Comparison of ENCODE assay signal across 8 cellular contexts in the genomic region with DNA sequence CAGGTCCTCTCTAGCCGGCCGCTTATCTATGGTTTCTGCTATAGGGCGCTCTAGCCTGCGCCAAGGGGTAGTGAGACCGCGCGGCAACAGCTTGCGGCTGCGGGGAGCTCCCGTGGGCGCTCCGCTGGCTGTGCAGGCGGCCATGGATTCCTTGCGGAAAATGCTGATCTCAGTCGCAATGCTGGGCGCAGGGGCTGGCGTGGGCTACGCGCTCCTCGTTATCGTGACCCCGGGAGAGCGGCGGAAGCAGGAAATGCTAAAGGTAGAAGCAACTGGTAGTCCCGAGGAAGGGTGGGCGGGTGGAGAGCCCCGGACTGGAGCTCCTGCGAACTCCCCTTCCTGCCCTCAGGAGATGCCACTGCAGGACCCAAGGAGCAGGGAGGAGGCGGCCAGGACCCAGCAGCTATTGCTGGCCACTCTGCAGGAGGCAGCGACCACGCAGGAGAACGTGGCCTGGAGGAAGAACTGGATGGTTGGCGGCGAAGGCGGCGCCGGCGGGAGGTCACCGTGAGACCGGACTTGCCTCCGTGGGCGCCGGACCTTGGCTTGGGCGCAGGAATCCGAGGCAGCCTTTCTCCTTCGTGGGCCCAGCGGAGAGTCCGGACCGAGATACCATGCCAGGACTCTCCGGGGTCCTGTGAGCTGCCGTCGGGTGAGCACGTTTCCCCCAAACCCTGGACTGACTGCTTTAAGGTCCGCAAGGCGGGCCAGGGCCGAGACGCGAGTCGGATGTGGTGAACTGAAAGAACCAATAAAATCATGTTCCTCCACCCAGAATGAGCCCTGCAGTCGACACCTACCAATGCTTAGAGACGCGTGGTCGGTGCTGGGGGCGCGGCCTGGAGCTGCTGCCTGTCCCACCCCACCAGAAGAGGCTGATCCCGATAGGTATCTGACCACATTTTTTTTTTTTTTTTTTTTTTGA. TPM values are rescaled to one million over a fixed set of nuclear protein-coding genes. Genes with fewer than 3 reads are reported as not detected.
DNase-seq lines count a peak whose midpoint lies in the region; ATAC-seq and TF ChIP-seq lines count a peak whose summit lies in the region.

A gene (minus strand): TSS at position 664 of the 925 bp plus-strand sequence. CDS start 2,236 bp downstream, outside the sequence.
A gene with protein sequence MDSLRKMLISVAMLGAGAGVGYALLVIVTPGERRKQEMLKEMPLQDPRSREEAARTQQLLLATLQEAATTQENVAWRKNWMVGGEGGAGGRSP (plus strand): TSS at position 70 of the 925 bp plus-strand sequence. CDS start 73 bp downstream, at position 143.

- peak within 1 kb of the TSS; percentile 90 for H3K4me3 Mint-ChIP-seq in GM23338
- peak within 1 kb of the TSS; percentile 99 for H3K4me3 Mint-ChIP-seq in activated naive CD4-positive, alpha-beta T cell treated with anti-CD3 and anti-CD28 coated beads for 36 hours

- H3K36me3 Mint-ChIP-seq in GM23338 (ENCODE audit: low read depth): peaks cover 53% of the 10 kb centered on the region
- H3K36me3 Mint-ChIP-seq in activated naive CD4-positive, alpha-beta T cell treated with anti-CD3 and anti-CD28 coated beads for 36 hours (ENCODE audit: low read depth): peaks cover 38% of the 10 kb centered on the region

- H3K27ac Mint-ChIP-seq in GM23338: peak within 1 kb of the TSS; percentile 98
- H3K27ac Mint-ChIP-seq in activated naive CD4-positive, alpha-beta T cell treated with anti-CD3 and anti-CD28 coated beads for 36 hours: peak within 1 kb of the TSS; percentile 98

- H2AFZ ChIP-seq in GM23338 (peak within 1 kb of the TSS; percentile 98), MM.1S (ENCODE audit: low read length) (peak within 1 kb of the TSS; percentile 87)

- intact Hi-C loops in activated naive CD4-positive, alpha-beta T cell treated with anti-CD3 and anti-CD28 coated beads for 36 hours (cut with micrococcal nuclease): loop anchor here (1.0 to 5.0 kb wide), 5 partner anchors 7 to 185 kb away; a partner anchor contains a TSS
- intact Hi-C loops in testis (cut with DNase I; ENCODE audit: low total_unique reads): loop anchor here (10.0 kb wide), 1 partner anchor 277 kb away; no protein-coding TSS in a partner anchor

- H3K9me2 ChIP-seq in GM23338 (ENCODE audit: insufficient read depth): no peaks in the 10 kb centered on the region
- no peaks in the 10 kb centered on the region for H3K9me2 ChIP-seq in MM.1S (replicated peaks; ENCODE audit: insufficient read depth, low read length)

- H3K4me3 ChIP-seq in GM23338: peak within 1 kb of the TSS; percentile 98
- peak within 1 kb of the TSS; percentile 98 for H3K4me3 ChIP-seq in MM.1S (ENCODE audit: low read length)
- H3K4me3 ChIP-seq in SJCRH30: peak within 1 kb of the TSS; percentile 75
- H3K4me3 ChIP-seq in gastroesophageal sphincter: peak within 1 kb of the TSS; percentile 48 to 80
- peak within 1 kb of the TSS; percentile 75 to 76 for H3K4me3 ChIP-seq in testis

- H3K9me3 ChIP-seq in MM.1S (replicated peaks; ENCODE audit: insufficient read depth, low read length) (no peaks in the 10 kb centered on the region), SJCRH30 (replicated peaks) (no peaks in the 10 kb centered on the region), gastroesophageal sphincter (no peaks in the 10 kb centered on the region), testis (no peaks in the 10 kb centered on the region)

- peak; percentile 49 to 59 for TF ChIP-seq POLR2A in gastroesophageal sphincter (IDR thresholded peaks at IDR 0.05)
- no peak for TF ChIP-seq POLR2A in testis (IDR thresholded peaks at IDR 0.05)

- peaks cover 11% of the 10 kb centered on the region for H3K4me1 Mint-ChIP-seq in GM23338
- H3K4me1 Mint-ChIP-seq in activated naive CD4-positive, alpha-beta T cell treated with anti-CD3 and anti-CD28 coated beads for 36 hours (ENCODE audit: low read depth): peaks cover 59% of the 10 kb centered on the region

- DNase-seq in DMS53 treated with DMSO at 0.1 percent for 48 hours (lab: John Stamatoyannopoulos, UW; ENCODE audit: unreplicated experiment) (peak; percentile 77), GM23338 (ENCODE audit: low spot score) (peak; percentile 97), MM.1S (peak; percentile 86), SJCRH30 (peak; percentile 88 to 91), occipital lobe (lab: John Stamatoyannopoulos, UW) (peak; percentile 82), testis (peak; percentile 93)
- peak; percentile 82 for DNase-seq in activated naive CD4-positive, alpha-beta T cell treated with anti-CD3 and anti-CD28 coated beads for 36 hours

- TF ChIP-seq CTCF in GM23338 (conservative IDR thresholded peaks at IDR 0.05; ENCODE audit: low read depth in 2 of 2): no peak
- TF ChIP-seq CTCF in MM.1S (IDR thresholded peaks at IDR 0.05; ENCODE audit: low read length): no peak
- peak in 1 of 4 experiments; percentile 24 for TF ChIP-seq CTCF in gastroesophageal sphincter (IDR thresholded peaks at IDR 0.05)
- TF ChIP-seq CTCF in testis (IDR thresholded peaks at IDR 0.05): peak in 1 of 3 experiments; percentile 24

- H3K27ac ChIP-seq in GM23338 (ENCODE audit: low read depth) (peak within 1 kb of the TSS; percentile 92), MM.1S (ENCODE audit: low read length) (peak within 1 kb of the TSS; percentile 65), SJCRH30 (peak within 1 kb of the TSS; percentile 69), gastroesophageal sphincter (peak within 1 kb of the TSS; percentile 24 to 91 (median 88)), testis (peak within 1 kb of the TSS; percentile 62 to 74)

- peak within 1 kb of the TSS; percentile 93 for H3K4me2 ChIP-seq in GM23338
- H3K4me2 ChIP-seq in MM.1S (ENCODE audit: low read depth, low read length): peak within 1 kb of the TSS; percentile 83

- TF ChIP-seq EP300 in gastroesophageal sphincter (IDR thresholded peaks at IDR 0.05): no peak

- peak within 1 kb of the TSS; percentile 89 for H3K9ac ChIP-seq in MM.1S (ENCODE audit: low read length)

- ATAC-seq in GM23338: peak; percentile 84
- peak; percentile 87 for ATAC-seq in gastroesophageal sphincter

- H3F3A ChIP-seq in GM23338 (replicated peaks; ENCODE audit: low read depth): peaks cover 44% of the 10 kb centered on the region
- H3F3A ChIP-seq in MM.1S (ENCODE audit: insufficient read depth, low read length): peaks cover 41% of the 10 kb centered on the region

- peaks cover 24% of the 10 kb centered on the region; the same call in 1 of the 2 replicates for H3K4me1 ChIP-seq in GM23338 (ENCODE audit: insufficient read depth)
- peaks cover 8% of the 10 kb centered on the region for H3K4me1 ChIP-seq in MM.1S (ENCODE audit: low read length)
- H3K4me1 ChIP-seq in SJCRH30: peaks cover 1% of the 10 kb centered on the region; the same call in 1 of the 2 replicates
- H3K4me1 ChIP-seq in gastroesophageal sphincter: peaks cover 3 to 73% (median 23%) of the 10 kb centered on the region in 3 donors
- peaks cover 7% of the 10 kb centered on the region for H3K4me1 ChIP-seq in testis

- no peaks in the 10 kb centered on the region; the same call in 1 of the 3 replicates for H3K9me3 Mint-ChIP-seq in GM23338
- no peaks in the 10 kb centered on the region for H3K9me3 Mint-ChIP-seq in activated naive CD4-positive, alpha-beta T cell treated with anti-CD3 and anti-CD28 coated beads for 36 hours

- H3K79me2 ChIP-seq in GM23338 (replicated peaks; ENCODE audit: insufficient read depth): peaks cover 34% of the 10 kb centered on the region
- H3K79me2 ChIP-seq in MM.1S (ENCODE audit: low read length): peaks cover 56% of the 10 kb centered on the region

- peaks cover 11% of the 10 kb centered on the region for H4K20me1 ChIP-seq in GM23338 (replicated peaks; ENCODE audit: insufficient read depth)
- no peaks in the 10 kb centered on the region for H4K20me1 ChIP-seq in MM.1S (ENCODE audit: insufficient read depth, low read length)

- peaks cover 7% of the 10 kb centered on the region for H3K36me3 ChIP-seq in GM23338 (ENCODE audit: insufficient read depth)
- no peaks in the 10 kb centered on the region; the same call in none of the 2 replicates for H3K36me3 ChIP-seq in MM.1S (replicated peaks; ENCODE audit: insufficient read depth, low read length)
- peaks cover 19% of the 10 kb centered on the region for H3K36me3 ChIP-seq in SJCRH30
- peaks cover 0 to 41% of the 10 kb centered on the region in 2 donors for H3K36me3 ChIP-seq in gastroesophageal sphincter
- H3K36me3 ChIP-seq in testis (ENCODE audit: low read depth, missing control alignments): no peaks in the 10 kb centered on the region

- H3K27me3 ChIP-seq in GM23338 (ENCODE audit: insufficient read depth): no peaks in the 10 kb centered on the region
- no peaks in the 10 kb centered on the region for H3K27me3 ChIP-seq in MM.1S (replicated peaks; ENCODE audit: insufficient read depth, low read length)
- no peaks in the 10 kb centered on the region for H3K27me3 ChIP-seq in SJCRH30
- H3K27me3 ChIP-seq in gastroesophageal sphincter: no peaks in the 10 kb centered on the region
- H3K27me3 ChIP-seq in testis: no peaks in the 10 kb centered on the region

- peaks cover 17% of the 10 kb centered on the region for H3K27me3 Mint-ChIP-seq in GM23338 (ENCODE audit: insufficient read depth, low read depth, poor library complexity)
- no peaks in the 10 kb centered on the region for H3K27me3 Mint-ChIP-seq in activated naive CD4-positive, alpha-beta T cell treated with anti-CD3 and anti-CD28 coated beads for 36 hours (ENCODE audit: low read depth)

- WGBS in gastroesophageal sphincter (ENCODE audit: low coverage in 1 of 2), 2 donors: 0 to 3% methylated on average over 3 to 13 of the region's 66 CpGs
- WGBS in testis, 2 donors: 0 to 1% methylated on average over 16 to 55 of the region's 66 CpGs

- CTCF ChIA-PET in activated naive CD4-positive, alpha-beta T cell treated with anti-CD3 and anti-CD28 coated beads for 36 hours (lab: Charles Lee): interaction anchor here (0.6 to 2.3 kb wide), 6 partner anchors 9 to 247 kb away, joined by 3 to 10 read pairs (median 4); no protein-coding TSS in a partner anchor

TF ChIP-seq in GM23338, 12 proteins besides CTCF, POLR2A, EP300 and RAD21 (continues in another document):
- no peak for TF ChIP-seq NANOG (IDR thresholded peaks at IDR 0.05; ENCODE audit: borderline replicate concordance)

RNA-seq across cellular contexts. Expression of the first gene that starts in this region (rescaled TPM):
- 2.8 TPM in 2 replicates for total RNA-seq in GM23338 (2014; rRNA removed; shearing (Covaris generic))
- polyA plus RNA-seq in GM23338 (2016; fragmentation: Nextera tagmentation; extraction: Ambion mirVana): 1.5 and 2.9 TPM in 2 replicates
- total RNA-seq in SJCRH30 (2014; rRNA removed; shearing (Covaris generic)): 3.2 and 6.3 TPM in 2 replicates
- total RNA-seq in activated naive CD4-positive, alpha-beta T cell treated with anti-CD3 and anti-CD28 coated beads for 36 hours: 1 to 10 TPM; 4.4 to 6.1 TPM
- total RNA-seq in gastroesophageal sphincter: 1 to 10 TPM; 1.2 to 3.9 (median 2.2) TPM
- total RNA-seq in occipital lobe: 0.94 TPM
- total RNA-seq in testis: 10 to 100 TPM in 1 of 2 donors, 1 to 10 TPM in 1; 8.2 to 11.6 TPM
- polyA plus RNA-seq in testis (ENCODE audit: insufficient read depth, low read depth, low replicate concordance): 11.1 TPM

RNA-seq across cellular contexts. Expression of the second gene that starts in this region (rescaled TPM):
- total RNA-seq in GM23338 (2014; rRNA removed; shearing (Covaris generic)): 13.0 and 15.9 TPM in 2 replicates
- 53.9 and 54.7 TPM in 2 replicates for polyA plus RNA-seq in GM23338 (2016; fragmentation: Nextera tagmentation; extraction: Ambion mirVana)
- total RNA-seq in SJCRH30 (2014; rRNA removed; shearing (Covaris generic)): 11.5 and 15.7 TPM in 2 replicates
- total RNA-seq in activated naive CD4-positive, alpha-beta T cell treated with anti-CD3 and anti-CD28 coated beads for 36 hours: 1 to 10 TPM; 6.0 to 6.4 TPM
- 10 to 100 TPM in 1 of 4 donors, 1 to 10 TPM in 3; 7.3 to 10.1 (median 8.4) TPM for total RNA-seq in gastroesophageal sphincter
- 6.9 TPM for total RNA-seq in occipital lobe
- 1 to 10 TPM; 8.0 to 8.1 TPM for total RNA-seq in testis
- polyA plus RNA-seq in testis (ENCODE audit: insufficient read depth, low read depth, low replicate concordance): 4.2 TPM

Comparison
In these comparisons a context has a peak if more than half of its experiments do, and no peak if none do; other contexts are left out.
1. Peak in every context shown above with its lines: DNase-seq, ATAC-seq, H3K4me3 ChIP-seq and H3K27ac ChIP-seq.
2. RNA of the second gene that starts in this region (polyA plus RNA-seq): 53.9 to 54.7 TPM in GM23338; 4.2 TPM in testis (single experiment); every median in the first group is over 10 times any median in the second.